Comparison of ENCODE assay signal across 32 cellular contexts in genomic region chr7:63014792-63015191, GRCh38.
"Had no signal": no experiment of that assay in that cellular context is flagged by ENCODE, and none has a peak within 500 bp of the region (broad histone marks: within the 10 kb centered on the region; RNA-seq: fewer than 3 reads in every experiment).

No MANE protein-coding gene starts in this region.

- H3K4me3 ChIP-seq: adrenal gland, body of pancreas, breast epithelium had no signal

- H3K27me3 ChIP-seq: adrenal gland, body of pancreas, brain microvascular endothelial cell, breast epithelium had no signal

- H3K36me3 ChIP-seq: adrenal gland, brain microvascular endothelial cell, breast epithelium had no signal

- H3K9me3 ChIP-seq: adrenal gland, body of pancreas had no signal

- H3K27ac Mint-ChIP-seq: activated B cell treated with CpG ODN at 0.5 μM for 24 hours; activated CD4-positive, alpha-beta memory T cell treated with anti-CD3 and anti-CD28 coated beads for 36 hours; activated CD4-positive, alpha-beta T cell treated with anti-CD3 and anti-CD28 coated beads, Interleukin-2, amount 10 ng/mL, durations not matched to agents 24 days and 14 days; activated CD8-positive, alpha-beta T cell treated with anti-CD3 and anti-CD28 coated beads for 36 hours; activated naive CD4-positive, alpha-beta T cell treated with anti-CD3 and anti-CD28 coated beads for 36 hours; activated naive CD4-positive, alpha-beta T cell treated with anti-CD3 and anti-CD28 coated beads, Interleukin-2, amount 50 U/mL, for 72 hours; activated naive CD8-positive, alpha-beta T cell treated with anti-CD3 and anti-CD28 coated beads for 36 hours; activated T-cell treated with anti-CD3 and anti-CD28 coated beads, Interleukin-2, amount 50 U/mL, for 72 hours; activated T-helper 1 cell treated with anti-CD3 and anti-CD28 coated beads, Interleukin-12 subunit alpha, Interleukin-12 subunit beta, Interleukin-2, Interleukin-4 antibody, amounts not matched to agents 30 ng/mL and 10 ng/mL and 1 ng/mL, durations not matched to agents 14 hours and 24 hours and 36 hours; activated T-helper 17 cell treated with anti-CD3 and anti-CD28 coated beads, Interleukin-2, amount 50 U/mL, for 72 hours; T-cell; T-helper 17 cell had no signal

- H3K4me1 Mint-ChIP-seq: activated B cell treated with CpG ODN at 0.5 μM for 24 hours; activated CD4-positive, alpha-beta T cell treated with anti-CD3 and anti-CD28 coated beads, Interleukin-2, amount 10 ng/mL, durations not matched to agents 24 days and 14 days; activated naive CD8-positive, alpha-beta T cell treated with anti-CD3 and anti-CD28 coated beads for 36 hours; activated T-helper 17 cell treated with anti-CD3 and anti-CD28 coated beads, Interleukin-2, amount 50 U/mL, for 72 hours; T-cell; T-helper 17 cell had no signal

- DNase-seq: activated B cell treated with CpG ODN at 0.5 μM for 24 hours; activated CD4-positive, alpha-beta memory T cell treated with anti-CD3 and anti-CD28 coated beads for 36 hours; activated CD4-positive, alpha-beta T cell treated with anti-CD3 and anti-CD28 coated beads for 4 hours; activated CD4-positive, alpha-beta T cell treated with anti-CD3 and anti-CD28 coated beads, Interleukin-2, amount 10 ng/mL, durations not matched to agents 24 days and 14 days; activated CD4-positive, alpha-beta T cell treated with anti-CD3 and anti-CD28 coated beads, Interleukin-2, amount 50 U/mL, for 1 hour; activated CD4-positive, alpha-beta T cell treated with anti-CD3 and anti-CD28 coated beads, Interleukin-2, amount 50 U/mL, for 4 hours; activated CD4-positive, CD25-positive, alpha-beta regulatory T cell treated with anti-CD3 and anti-CD28 coated beads, Interleukin-2, amount 50 U/mL, for 72 hours; activated CD8-positive, alpha-beta memory T cell treated with anti-CD3 and anti-CD28 coated beads, Interleukin-2, amount 50 U/mL, for 4 hours; activated CD8-positive, alpha-beta T cell treated with anti-CD3 and anti-CD28 coated beads for 36 hours; activated effector memory CD4-positive, alpha-beta T cell treated with anti-CD3 and anti-CD28 coated beads, Interleukin-2, amount 50 U/mL, for 16 hours; activated gamma-delta T cell treated with Interleukin-2 at 50 U/mL for 16 hours; activated naive CD4-positive, alpha-beta T cell; activated naive CD4-positive, alpha-beta T cell treated with anti-CD3 and anti-CD28 coated beads for 36 hours; activated naive CD4-positive, alpha-beta T cell treated with anti-CD3 and anti-CD28 coated beads, Interleukin-2, amount 50 U/mL, for 16 hours; activated naive CD8-positive, alpha-beta T cell treated with anti-CD3 and anti-CD28 coated beads for 36 hours; activated T-cell treated with anti-CD3 and anti-CD28 coated beads for 4 hours; activated T-cell treated with anti-CD3 and anti-CD28 coated beads, Interleukin-2, amount 50 U/mL, for 1 hour; activated T-cell treated with anti-CD3 and anti-CD28 coated beads, Interleukin-2, amount 50 U/mL, for 4 hours; activated T-cell treated with anti-CD3 and anti-CD28 coated beads, Interleukin-2, amount 50 U/mL, for 72 hours; amniotic stem cell; aorta; body of pancreas; brain microvascular endothelial cell; central memory CD4-positive, alpha-beta T cell; T-cell; T-helper 17 cell had no signal

- ATAC-seq: activated CD8-positive, alpha-beta T cell treated with anti-CD3 and anti-CD28 coated beads for 36 hours; activated T-cell treated with anti-CD3 and anti-CD28 coated beads, Interleukin-2, amount 50 U/mL, for 72 hours; activated T-helper 17 cell treated with anti-CD3 and anti-CD28 coated beads, Interleukin-2, amount 50 U/mL, for 72 hours; body of pancreas; T-cell; T-helper 17 cell had no signal

- H3K4me1 ChIP-seq: adrenal gland, body of pancreas, breast epithelium had no signal

- H3K4me3 Mint-ChIP-seq: activated B cell treated with CpG ODN at 0.5 μM for 24 hours; activated CD4-positive, alpha-beta memory T cell treated with anti-CD3 and anti-CD28 coated beads for 36 hours; activated CD4-positive, alpha-beta T cell treated with anti-CD3 and anti-CD28 coated beads, Interleukin-2, amount 10 ng/mL, durations not matched to agents 24 days and 14 days; activated CD8-positive, alpha-beta T cell treated with anti-CD3 and anti-CD28 coated beads for 36 hours; activated naive CD4-positive, alpha-beta T cell treated with anti-CD3 and anti-CD28 coated beads for 36 hours; activated naive CD8-positive, alpha-beta T cell treated with anti-CD3 and anti-CD28 coated beads for 36 hours; activated T-cell treated with anti-CD3 and anti-CD28 coated beads, Interleukin-2, amount 50 U/mL, for 4 hours; activated T-cell treated with anti-CD3 and anti-CD28 coated beads, Interleukin-2, amount 50 U/mL, for 72 hours; activated T-helper 1 cell treated with anti-CD3 and anti-CD28 coated beads, Interleukin-12 subunit alpha, Interleukin-12 subunit beta, Interleukin-2, Interleukin-4 antibody, amounts not matched to agents 30 ng/mL and 10 ng/mL and 1 ng/mL, durations not matched to agents 14 hours and 24 hours and 36 hours; activated T-helper 17 cell treated with anti-CD3 and anti-CD28 coated beads, Interleukin-2, amount 50 U/mL, for 72 hours; T-cell; T-helper 17 cell had no signal

- H3K36me3 Mint-ChIP-seq: activated CD4-positive, alpha-beta memory T cell treated with anti-CD3 and anti-CD28 coated beads for 36 hours; T-cell had no signal

- H3K27ac ChIP-seq: adrenal gland, body of pancreas, brain microvascular endothelial cell, breast epithelium, VCaP had no signal

- H3K27me3 Mint-ChIP-seq: activated B cell treated with CpG ODN at 0.5 μM for 24 hours; activated CD4-positive, alpha-beta memory T cell treated with anti-CD3 and anti-CD28 coated beads for 36 hours; activated CD4-positive, alpha-beta T cell treated with anti-CD3 and anti-CD28 coated beads, Interleukin-2, amount 10 ng/mL, durations not matched to agents 24 days and 14 days; activated CD8-positive, alpha-beta T cell treated with anti-CD3 and anti-CD28 coated beads for 36 hours; activated naive CD8-positive, alpha-beta T cell treated with anti-CD3 and anti-CD28 coated beads for 36 hours; activated T-helper 17 cell treated with anti-CD3 and anti-CD28 coated beads, Interleukin-2, amount 50 U/mL, for 72 hours; T-cell; T-helper 17 cell had no signal
